13 cellular contexts compared by ENCODE assay signal in genomic region chr3:5799421-5799820, GRCh38.
DNase-seq lines count a peak whose midpoint lies in the region; ATAC-seq, FAIRE-seq and TF ChIP-seq lines count a peak whose summit lies in the region.
"Had no signal": no experiment of that assay in that cellular context is flagged by ENCODE, and none has a peak within 500 bp of the region (broad histone marks: within the 10 kb centered on the region; RNA-seq: fewer than 3 reads in every experiment).

No MANE protein-coding gene starts in this region.

- no peaks in the 10 kb centered on the region for H4K20me1 ChIP-seq in neural cell (ENCODE audit: insufficient read depth)

- H3K4me3 ChIP-seq in A549 (no peak overlapping the region), neural cell (ENCODE audit: low read length) (no peak overlapping the region)
- H3K4me3 ChIP-seq: SK-N-MC had no signal

- no peak overlapping the region for H3K9ac ChIP-seq in neural cell (ENCODE audit: low read length)
- H3K9ac ChIP-seq: KMS-11 had no signal

- TF ChIP-seq CTCF in A549 (IDR thresholded peaks at IDR 0.05) (no peak), LNCAP (IDR thresholded peaks at IDR 0.05) (peak; percentile 41; the same call in 1 of the 2 replicates), VCaP (conservative IDR thresholded peaks at IDR 0.05) (peak; percentile 19; the same call in 1 of the 2 replicates), neural cell (IDR thresholded peaks at IDR 0.05; ENCODE audit: poor library complexity, severe bottlenecking) (peak; percentile 38)

- TF ChIP-seq POLR2A in A549 (IDR thresholded peaks at IDR 0.05; ENCODE audit: low read length): no peak

- no peaks in the 10 kb centered on the region for H3K79me2 ChIP-seq in neural cell (replicated peaks; ENCODE audit: insufficient read depth, low read length)

- 0 out of 5 replicates have a peak, but pooled peaks of 1 of the 2 experiments have one; percentile 7 for TF ChIP-seq RAD21 in A549 (conservative IDR thresholded peaks at IDR 0.05 in 1 of 2, IDR thresholded peaks at IDR 0.05 in 1 of 2)
- no peak for TF ChIP-seq RAD21 in neural cell (conservative IDR thresholded peaks at IDR 0.05)

- H3K9me3 ChIP-seq in A549 (no peaks in the 10 kb centered on the region), neural cell (ENCODE audit: low read length) (no peaks in the 10 kb centered on the region)

- no peak for FAIRE-seq in A549 (lab: Jason Lieb, UNC)

- H3K4me2 ChIP-seq in A549 (peak overlapping the region; percentile 68), neural cell (ENCODE audit: low read length) (no peak overlapping the region)
- H3K4me2 ChIP-seq: KMS-11 had no signal

- no peaks in the 10 kb centered on the region for H3F3A ChIP-seq in neural cell (ENCODE audit: insufficient read depth, low read length, poor library complexity, severe bottlenecking)

- ATAC-seq in A549 (peak in 1 of 2 experiments; percentile 62; a peak in 1 of 6 replicates), HG02981 (IDR thresholded peaks at IDR 0.05; ENCODE audit: unreplicated experiment) (no peak)

- TF ChIP-seq EP300 in A549 (IDR thresholded peaks at IDR 0.05) (no peak), neural cell (conservative IDR thresholded peaks at IDR 0.05; ENCODE audit: poor library complexity, severe bottlenecking) (no peak)

- no peaks in the 10 kb centered on the region for H3K27me3 ChIP-seq in neural cell (ENCODE audit: insufficient read depth, low read depth, low read length)

- POLR2A ChIA-PET in A549 (lab: Yijun Ruan, JAX): no interaction called here

- no peaks in the 10 kb centered on the region for H3K9me2 ChIP-seq in neural cell (ENCODE audit: insufficient read depth, low read length)

- CTCF ChIA-PET in A549 (lab: Yijun Ruan, JAX): no interaction called here

- DNase-seq in A549 (ENCODE audit: low read depth in 1 of 2, low spot score in 1 of 2) (no peak), NCI-H1048 (lab: John Stamatoyannopoulos, UW) (no peak)
- DNase-seq in activated effector memory CD4-positive, alpha-beta T cell treated with Interleukin-2 at 50 U/mL for 16 hours: no peak
- DNase-seq: CD8-positive, alpha-beta memory T cell; NCI-H1417; NCI-H1930; NCI-H510A had no signal

- H3K27ac ChIP-seq in A549 (peak overlapping the region in 1 of 2 experiments; percentile 24; a peak in 2 of 6 replicates), VCaP (no peak overlapping the region), neural cell (ENCODE audit: low read length) (no peak overlapping the region)
- H3K27ac ChIP-seq: KMS-11, SK-N-MC had no signal

- H3K36me3 ChIP-seq in neural cell (ENCODE audit: insufficient read depth, low read length): no peaks in the 10 kb centered on the region

- H2AFZ ChIP-seq in neural cell (ENCODE audit: low read depth, low read length): no peak overlapping the region

- peaks cover 14% of the 10 kb centered on the region for H3K4me1 ChIP-seq in A549

TF ChIP-seq in A549, 52 proteins besides CTCF, POLR2A, EP300 and RAD21:
- no peak for TF ChIP-seq RCOR1 (IDR thresholded peaks at IDR 0.05; ENCODE audit: low read depth, low read length)
- TF ChIP-seq MAX (IDR thresholded peaks at IDR 0.05): no peak
- TF ChIP-seq CHD2 (IDR thresholded peaks at IDR 0.05; ENCODE audit: low read length, partially characterized antibody): no peak
- TF ChIP-seq CBX8 (IDR thresholded peaks at IDR 0.05): no peak
- no peak for TF ChIP-seq JUN (IDR thresholded peaks at IDR 0.05)

TF ChIP-seq in neural cell, 6 proteins besides CTCF, POLR2A, EP300 and RAD21:
- TF ChIP-seq REST (IDR thresholded peaks at IDR 0.05; ENCODE audit: borderline replicate concordance): no peak
